ENCODE assay signal across 8 cellular contexts in the genomic region with DNA sequence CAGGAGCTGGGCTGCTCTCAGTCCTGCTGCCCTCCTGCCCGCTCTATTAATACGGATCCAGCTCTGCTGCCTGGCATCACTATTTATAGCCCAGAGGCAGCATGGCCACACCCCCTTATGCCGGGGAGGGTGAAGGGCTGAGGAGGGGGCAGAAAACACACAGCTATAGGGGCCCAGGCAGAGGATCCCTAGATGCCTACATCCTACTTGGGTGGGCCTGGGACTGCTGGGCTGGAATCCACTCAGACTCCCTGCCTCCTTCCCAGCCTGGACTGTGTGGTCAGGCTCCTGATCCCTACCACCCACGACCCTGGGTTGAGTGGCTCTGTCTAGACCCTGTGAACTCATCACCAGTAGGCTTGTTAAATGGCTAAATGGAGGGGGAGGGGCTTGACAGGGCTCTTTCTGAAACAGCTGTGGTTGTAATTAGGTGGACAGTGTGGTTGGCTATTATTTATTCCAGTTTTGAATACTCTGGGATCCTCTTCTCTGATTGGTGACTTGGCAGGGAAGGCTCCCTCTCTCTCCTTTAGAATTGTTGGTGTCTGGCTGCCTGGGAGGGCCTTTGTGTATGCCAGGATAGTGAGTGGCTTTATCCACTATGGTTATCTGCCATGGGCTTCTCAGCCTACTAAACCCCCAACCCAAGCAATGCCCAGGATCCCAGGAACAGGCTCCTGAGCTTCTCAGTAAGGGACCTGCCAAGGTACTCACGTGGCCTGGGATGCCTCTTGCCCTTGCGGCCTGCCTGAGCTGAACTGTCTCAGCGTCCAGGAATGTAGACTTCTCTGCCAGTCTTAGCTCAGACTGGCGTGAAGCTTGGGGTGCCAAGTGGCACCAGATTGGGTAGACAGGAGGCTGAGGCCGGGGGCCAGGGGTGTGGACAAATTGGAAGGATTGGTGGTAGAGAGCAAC. TPM values are rescaled to one million over a fixed set of nuclear protein-coding genes. Genes with fewer than 3 reads are reported as not detected.
A peak's percentile ranks its signal among the peaks of the same experiment; 100 is the strongest.
DNase-seq lines count a peak whose midpoint lies in the region; ATAC-seq and TF ChIP-seq lines count a peak whose summit lies in the region.

No MANE protein-coding gene starts in this region.

- H3K4me1 Mint-ChIP-seq in CD8-positive, alpha-beta memory T cell: peaks cover 8 to 14% (median 13%) of the 10 kb centered on the region in 3 donors

- ATAC-seq in HG03432 (IDR thresholded peaks at IDR 0.05; ENCODE audit: unreplicated experiment): no peak

- no peaks in the 10 kb centered on the region for H3K9me3 Mint-ChIP-seq in CD8-positive, alpha-beta memory T cell

- TF ChIP-seq CTCF in brain microvascular endothelial cell (IDR thresholded peaks at IDR 0.05; ENCODE audit: low read depth, low read length, missing control alignments) (no peak), thyroid gland (IDR thresholded peaks at IDR 0.05) (no peak)

- intact Hi-C loops in thyroid gland (cut with DNase I): no loop called here

- peak in 1 of 2 donors; percentile 29 for TF ChIP-seq POLR2A in thyroid gland (IDR thresholded peaks at IDR 0.05)

- CTCF ChIA-PET in CD8-positive, alpha-beta memory T cell (lab: Charles Lee): interaction anchor here (0.6 to 2.6 kb wide), 4 partner anchors 13 to 36 kb away, joined by 3 to 7 read pairs (median 4); no protein-coding TSS in a partner anchor

- in situ Hi-C loops in brain microvascular endothelial cell (cut with HindIII; ENCODE audit: low pct_ligation_motif_present, low sequenced_read_pairs): no loop called here

- H3K4me1 ChIP-seq in thyroid gland: peaks cover 38 to 80% of the 10 kb centered on the region in 2 donors
- H3K4me1 ChIP-seq in CD8-positive, alpha-beta memory T cell (ENCODE audit: insufficient read depth, low read length): peaks cover 8% of the 10 kb centered on the region

- H3K4me3 ChIP-seq in brain microvascular endothelial cell (ENCODE audit: low read depth, low read length) (peak overlapping the region; percentile 76), thyroid gland (replicated peaks in 1 of 3) (peak overlapping the region in 1 of 3 donors; percentile 30)
- H3K4me3 ChIP-seq in CD8-positive, alpha-beta memory T cell (ENCODE audit: low read length): no peak overlapping the region

- H3K4me3 Mint-ChIP-seq in CD8-positive, alpha-beta memory T cell: peak overlapping the region in 1 of 7 donors; percentile 73

- DNase-seq in COLO829 (ENCODE audit: low spot score) (peak; percentile 58), NCI-H2081 treated with DMSO at 0.1 percent for 48 hours (lab: John Stamatoyannopoulos, UW) (peak; percentile 44), brain microvascular endothelial cell (peak; percentile 58), kidney tubule cell (ENCODE audit: low spot score) (peak; percentile 96), thyroid gland (peak; percentile 89 to 92)
- no peak for DNase-seq in effector CD4-positive, alpha-beta T cell
- DNase-seq in CD8-positive, alpha-beta memory T cell: no peak

- POLR2A ChIA-PET in CD8-positive, alpha-beta memory T cell (lab: Charles Lee): no interaction called here

- peaks cover 10 to 18% of the 10 kb centered on the region in 2 donors for H3K27me3 Mint-ChIP-seq in CD8-positive, alpha-beta memory T cell

- no peaks in the 10 kb centered on the region for H3K9me3 ChIP-seq in thyroid gland
- H3K9me3 ChIP-seq in CD8-positive, alpha-beta memory T cell (ENCODE audit: low read length): no peaks in the 10 kb centered on the region

- H3K27me3 ChIP-seq in brain microvascular endothelial cell (replicated peaks): no peaks in the 10 kb centered on the region
- H3K27me3 ChIP-seq in thyroid gland: no peaks in the 10 kb centered on the region
- H3K27me3 ChIP-seq in CD8-positive, alpha-beta memory T cell (ENCODE audit: insufficient read depth, low read length, poor library complexity, severe bottlenecking): peaks cover 5% of the 10 kb centered on the region

- WGBS in thyroid gland, 2 donors: 7 to 29% methylated on average over 7 to 9 of the region's 9 CpGs

- H3K27ac ChIP-seq in brain microvascular endothelial cell: peak overlapping the region; percentile 98
- peak overlapping the region; percentile 75 to 94 (median 93) for H3K27ac ChIP-seq in thyroid gland
- H3K27ac ChIP-seq in CD8-positive, alpha-beta memory T cell (ENCODE audit: low read depth, low read length): no peak overlapping the region

- H3K36me3 ChIP-seq in brain microvascular endothelial cell (replicated peaks): peaks cover 38% of the 10 kb centered on the region
- H3K36me3 ChIP-seq in thyroid gland: peaks cover 7 to 10% of the 10 kb centered on the region in 2 donors
- no peaks in the 10 kb centered on the region for H3K36me3 ChIP-seq in CD8-positive, alpha-beta memory T cell (ENCODE audit: insufficient read depth, low read length)

- H3K27ac Mint-ChIP-seq in CD8-positive, alpha-beta memory T cell: peak overlapping the region in 1 of 8 donors; percentile 72

- H3K36me3 Mint-ChIP-seq in CD8-positive, alpha-beta memory T cell: no peaks in the 10 kb centered on the region

RNA-seq across cellular contexts. Expression of a gene that starts 15.2 kb away (rescaled TPM):
- 100 to 1,000 TPM in 3 of 4 donors, 10 to 100 TPM in 1; 73.2 to 158 (median 120) TPM for total RNA-seq in thyroid gland
- total RNA-seq in CD8-positive, alpha-beta memory T cell: 1 to 10 TPM; 1.9 to 2.4 TPM
- polyA plus RNA-seq in CD8-positive, alpha-beta memory T cell: 0.82 TPM

RNA-seq across cellular contexts. Expression of a gene that starts 50.4 kb away (rescaled TPM):
- 100 to 1,000 TPM; 103 to 157 (median 112) TPM for total RNA-seq in thyroid gland
- 100 to 1,000 TPM; 149 to 154 TPM for total RNA-seq in CD8-positive, alpha-beta memory T cell
- 148 TPM for polyA plus RNA-seq in CD8-positive, alpha-beta memory T cell

RNA-seq across cellular contexts. Expression of a gene that starts 56.8 kb away (rescaled TPM):
- not detected for total RNA-seq in thyroid gland
- not detected for total RNA-seq in CD8-positive, alpha-beta memory T cell
- not detected for polyA plus RNA-seq in CD8-positive, alpha-beta memory T cell

RNA-seq across cellular contexts. Expression of a gene that starts 56.9 kb away (rescaled TPM):
- total RNA-seq in thyroid gland: 10 to 100 TPM; 35.5 to 91.1 (median 55.5) TPM
- 10 to 100 TPM; 29.5 to 30.1 TPM for total RNA-seq in CD8-positive, alpha-beta memory T cell
- 7.4 TPM for polyA plus RNA-seq in CD8-positive, alpha-beta memory T cell

Comparison
In these comparisons a context has a peak if more than half of its experiments do, and no peak if none do; other contexts are left out.
1. DNase-seq: peak in COLO829 (single experiment), NCI-H2081 treated with DMSO at 0.1 percent for 48 hours (single experiment), brain microvascular endothelial cell (single experiment), kidney tubule cell (single experiment) and thyroid gland (2 of 2); none in effector CD4-positive, alpha-beta T cell (single experiment) and CD8-positive, alpha-beta memory T cell (0 of 5).
2. RNA of a gene that starts 15.2 kb away (total RNA-seq): 73.2 to 158 TPM in thyroid gland; 1.9 to 2.4 TPM in CD8-positive, alpha-beta memory T cell; every median in the first group is over 10 times any median in the second.